11 cellular contexts compared by ENCODE assay signal in the genomic region with DNA sequence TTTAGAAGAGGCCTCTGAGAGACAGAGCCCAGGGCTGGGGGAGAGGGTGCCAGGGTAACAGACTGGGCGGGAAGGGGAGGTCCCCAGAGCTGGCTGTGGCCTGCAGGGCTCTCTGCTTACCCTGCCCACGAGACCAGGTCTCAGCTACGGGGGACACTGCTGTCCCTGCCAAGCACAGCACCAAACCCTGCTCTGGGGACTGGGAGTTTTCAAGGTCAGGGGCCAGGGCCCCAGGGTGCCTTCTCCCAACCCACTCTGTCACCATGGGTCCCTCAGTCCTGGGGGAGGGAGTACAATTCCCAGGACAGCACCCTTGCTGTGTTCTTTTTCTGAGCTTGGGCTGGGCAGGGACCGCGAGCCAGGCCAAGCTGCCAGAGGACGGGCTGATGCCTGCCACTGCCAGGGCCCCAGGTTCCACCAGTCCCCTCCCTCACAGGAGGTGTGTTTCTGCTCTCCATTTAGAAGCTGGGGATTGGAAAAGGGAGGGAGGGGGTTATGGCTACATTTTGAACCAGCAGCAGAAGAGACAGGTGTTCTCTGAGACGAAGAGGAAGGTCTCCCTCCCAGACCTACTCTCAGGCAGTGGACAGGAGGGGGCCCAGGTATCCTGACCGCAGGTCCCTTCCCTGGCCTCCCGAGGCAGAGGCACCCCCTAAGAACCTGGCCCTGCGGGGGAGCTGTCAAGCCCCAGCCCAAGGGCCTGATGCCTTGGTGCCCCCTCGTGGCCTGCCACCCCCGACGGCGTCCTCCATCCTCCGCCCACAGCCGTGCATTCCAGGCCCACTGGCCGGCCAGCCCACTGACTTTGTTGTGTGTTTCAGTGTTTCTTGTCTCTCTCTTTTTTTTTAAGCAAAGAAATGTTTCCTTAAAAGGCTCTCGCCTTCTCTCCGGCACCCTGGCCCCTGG.
A peak's percentile ranks its signal among the peaks of the same experiment; 100 is the strongest.
DNase-seq lines count a peak whose midpoint lies in the region; ATAC-seq, FAIRE-seq and TF ChIP-seq lines count a peak whose summit lies in the region.
"Had no signal": no experiment of that assay in that cellular context is flagged by ENCODE, and none has a peak within 500 bp of the region (broad histone marks: within the 10 kb centered on the region; RNA-seq: fewer than 3 reads in every experiment).

No MANE protein-coding gene starts in this region.

- POLR2A ChIA-PET in A549 (lab: Yijun Ruan, JAX): no interaction called here

- H3K4me1 ChIP-seq in A549 (peaks cover 57% of the 10 kb centered on the region), ascending aorta (peaks cover 50 to 96% of the 10 kb centered on the region in 2 donors), SJCRH30 (no peaks in the 10 kb centered on the region)

- H3K9me3 ChIP-seq in A549 (no peaks in the 10 kb centered on the region), ascending aorta (no peaks in the 10 kb centered on the region), SJCRH30 (replicated peaks) (no peaks in the 10 kb centered on the region)

- CTCF ChIA-PET in A549 (lab: Yijun Ruan, JAX): interaction anchor here (0.6 to 2.4 kb wide), 7 partner anchors 11 to 137 kb away, joined by 3 to 14 read pairs (median 5); no protein-coding TSS in a partner anchor

- no peak for TF ChIP-seq POLR2A in A549 (IDR thresholded peaks at IDR 0.05; ENCODE audit: low read length)

- H3K4me3 ChIP-seq in A549: no peak overlapping the region
- peak overlapping the region; percentile 18 to 50 for H3K4me3 ChIP-seq in ascending aorta
- no peak overlapping the region for H3K4me3 ChIP-seq in SJCRH30

- H3K4me2 ChIP-seq in A549: no peak overlapping the region

- TF ChIP-seq CTCF in A549 (IDR thresholded peaks at IDR 0.05) (peak; percentile 7; the same call in 1 of the 3 replicates), ascending aorta (IDR thresholded peaks at IDR 0.05) (peak; percentile 26 to 50 (median 46))

- H3K27ac ChIP-seq in A549 (peak overlapping the region; percentile 36 to 85; a peak in 4 of 6 replicates), ascending aorta (peak overlapping the region; percentile 98 to 100), SJCRH30 (no peak overlapping the region)

- TF ChIP-seq EP300 in A549 (IDR thresholded peaks at IDR 0.05): no peak

- DNase-seq in A549 (ENCODE audit: low read depth in 1 of 2, low spot score in 1 of 2) (no peak), ascending aorta (ENCODE audit: low spot score in 2 of 2) (peak in 1 of 2 donors; percentile 95), hepatic stellate cell (ENCODE audit: low spot score) (peak; percentile 71), posterior vena cava (ENCODE audit: low spot score) (peak; percentile 85), NCI-H526 treated with DMSO at 0.1 percent for 48 hours (lab: John Stamatoyannopoulos, UW) (no peak), NCI-H2029 (lab: John Stamatoyannopoulos, UW) (no peak), SJCRH30 (no peak), T-helper 2 cell (no peak)
- DNase-seq: naive B cell, NCI-H69 had no signal

- intact Hi-C loops in ascending aorta (cut with DNase I) (no loop called here), posterior vena cava (cut with DNase I) (no loop called here)

- H3K36me3 ChIP-seq in ascending aorta (peaks cover 21 to 47% of the 10 kb centered on the region in 2 donors), SJCRH30 (no peaks in the 10 kb centered on the region)

- no peaks in the 10 kb centered on the region for H3K27me3 ChIP-seq in ascending aorta
- peaks cover 5% of the 10 kb centered on the region; the same call in 1 of the 2 replicates for H3K27me3 ChIP-seq in SJCRH30

- FAIRE-seq in A549 (lab: Jason Lieb, UNC): no peak

- no peak for TF ChIP-seq RAD21 in A549 (conservative IDR thresholded peaks at IDR 0.05 in 1 of 2, IDR thresholded peaks at IDR 0.05 in 1 of 2)

- peak in 1 of 2 experiments; percentile 12; a peak in 2 of 6 replicates for ATAC-seq in A549
- ATAC-seq: esophagus mucosa had no signal

- 70% methylated on average over 18 of the region's 19 CpGs for WGBS in A549 (ENCODE audit: missing lambda C conversion rate)

TF ChIP-seq in A549, 52 proteins besides CTCF, POLR2A, EP300 and RAD21:
- TF ChIP-seq HDAC2 (IDR thresholded peaks at IDR 0.05) (no peak), TP53 (CRISPR knock-in tag; IDR thresholded peaks at IDR 0.05) (no peak), FOXS1 (CRISPR knock-in tag; IDR thresholded peaks at IDR 0.05) (no peak), CHD4 (IDR thresholded peaks at IDR 0.05; ENCODE audit: borderline replicate concordance) (no peak), MYC (IDR thresholded peaks at IDR 0.05; ENCODE audit: borderline replicate concordance, low read length) (no peak), RNF2 (IDR thresholded peaks at IDR 0.05; ENCODE audit: borderline replicate concordance, low read depth) (no peak), RARB (CRISPR knock-in tag; IDR thresholded peaks at IDR 0.05) (no peak), NFE2L2 (conservative IDR thresholded peaks at IDR 0.05; ENCODE audit: low read length) (no peak), SMC3 (IDR thresholded peaks at IDR 0.05) (no peak), RFX5 (IDR thresholded peaks at IDR 0.05) (no peak)

Comparison
In these comparisons a context has a peak if more than half of its experiments do, and no peak if none do; other contexts are left out.
1. DNase-seq: peak in hepatic stellate cell (single experiment) and posterior vena cava (single experiment); none in A549 (0 of 2), NCI-H526 treated with DMSO at 0.1 percent for 48 hours (single experiment), NCI-H2029 (single experiment), SJCRH30 (0 of 2) and T-helper 2 cell (0 of 5).
2. H3K4me3 ChIP-seq: peak in ascending aorta (2 of 2); none in A549 (single experiment) and SJCRH30 (single experiment).